In genomic region chr4:73431813-73432168, GRCh38 we compare ENCODE assay signal across 12 cellular contexts. TPM values are rescaled to one million over a fixed set of nuclear protein-coding genes. Genes with fewer than 3 reads are reported as not detected.
"Had no signal": no experiment of that assay in that cellular context is flagged by ENCODE, and none has a peak within 500 bp of the region (broad histone marks: within the 10 kb centered on the region; RNA-seq: fewer than 3 reads in every experiment).

No MANE protein-coding gene starts in this region.

- H3K4me3 ChIP-seq: GM23248, HAP-1, K562 had no signal

- DNase-seq: GM23248, GOT3, H7, HFFc6, IMR-90, KG1 had no signal

- H3K36me3 ChIP-seq: HAP-1 had no signal

- H3K9me3 ChIP-seq: HAP-1 had no signal

- ATAC-seq: HCT116 had no signal

- H2AFZ ChIP-seq: GM23248 had no signal

- H3K4me1 ChIP-seq: HAP-1 had no signal

- H3K27ac ChIP-seq: GM23248, HL-60 had no signal

RNA-seq across cellular contexts. Expression of gene AFP, which starts 4.2 kb away (rescaled TPM):
- total RNA-seq: GM23248 had no signal

RNA-seq across cellular contexts. Expression of gene ALB, which starts 27.7 kb away (rescaled TPM):
- total RNA-seq: GM23248, H4, HFFc6, IMR-90 had no signal
- polyA plus RNA-seq: GM23248, IMR-90 had no signal

RNA-seq across cellular contexts. Expression of gene AFM, which starts 49.8 kb away (rescaled TPM):
- total RNA-seq: GM23248, H4, H7, HFFc6, HT1080, IMR-90 had no signal
- polyA plus RNA-seq: GM23248, IMR-90 had no signal
